18 cellular contexts compared by ENCODE assay signal in the genomic region with DNA sequence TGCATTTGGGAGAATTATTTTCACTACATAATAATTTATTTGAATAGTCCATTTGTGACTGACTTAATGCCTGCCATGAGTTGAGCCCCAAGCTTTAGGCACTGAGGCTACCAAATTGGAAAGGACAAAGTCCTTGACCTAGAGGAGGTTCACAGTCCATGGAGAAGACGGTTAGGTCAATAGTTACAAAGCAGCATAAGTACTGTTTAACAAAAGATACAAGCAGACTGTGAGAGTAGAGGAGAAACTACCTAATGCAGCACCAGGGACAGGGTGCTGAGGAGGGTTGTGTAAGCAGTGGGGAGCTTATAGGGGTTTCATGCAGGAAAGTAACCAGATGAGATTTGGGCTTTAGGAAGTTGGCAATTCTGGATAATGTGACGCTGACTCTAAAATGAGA.
DNase-seq lines count a peak whose midpoint lies in the region; ATAC-seq, FAIRE-seq and TF ChIP-seq lines count a peak whose summit lies in the region.
"Had no signal": no experiment of that assay in that cellular context is flagged by ENCODE, and none has a peak within 500 bp of the region (broad histone marks: within the 10 kb centered on the region; RNA-seq: fewer than 3 reads in every experiment).

No MANE protein-coding gene starts in this region.

- ATAC-seq in left lobe of liver: peak; percentile 78
- ATAC-seq in activated CD8-positive, alpha-beta T cell treated with anti-CD3 and anti-CD28 coated beads for 36 hours: no peak

- H3K4me1 Mint-ChIP-seq in neural crest cell: peaks cover 16% of the 10 kb centered on the region
- peaks cover 2% of the 10 kb centered on the region for H3K4me1 Mint-ChIP-seq in activated CD8-positive, alpha-beta T cell treated with anti-CD3 and anti-CD28 coated beads for 36 hours (ENCODE audit: low read depth)
- H3K4me1 Mint-ChIP-seq: H9 had no signal

- no peaks in the 10 kb centered on the region for H3K9me3 Mint-ChIP-seq in neural crest cell
- no peaks in the 10 kb centered on the region for H3K9me3 Mint-ChIP-seq in activated CD8-positive, alpha-beta T cell treated with anti-CD3 and anti-CD28 coated beads for 36 hours
- H3K9me3 Mint-ChIP-seq: CD4-positive, alpha-beta memory T cell; H9 had no signal

- CTCF ChIA-PET in activated CD8-positive, alpha-beta T cell treated with anti-CD3 and anti-CD28 coated beads for 36 hours (lab: Charles Lee): no interaction called here

- peak; percentile 56 for FAIRE-seq in GM19239 (lab: Jason Lieb, UNC)
- FAIRE-seq: A204.1, GM12892, HTR-8/SVneo had no signal

- H3K27me3 Mint-ChIP-seq in neural crest cell (ENCODE audit: low read depth): no peaks in the 10 kb centered on the region
- H3K27me3 Mint-ChIP-seq in activated CD8-positive, alpha-beta T cell treated with anti-CD3 and anti-CD28 coated beads for 36 hours: no peaks in the 10 kb centered on the region
- H3K27me3 Mint-ChIP-seq: CD4-positive, alpha-beta memory T cell had no signal

- TF ChIP-seq CTCF in neural crest cell (conservative IDR thresholded peaks at IDR 0.05): no peak
- no peak for TF ChIP-seq CTCF in activated CD8-positive, alpha-beta T cell treated with anti-CD3 and anti-CD28 coated beads for 36 hours (IDR thresholded peaks at IDR 0.05)

- H3K36me3 Mint-ChIP-seq in neural crest cell (ENCODE audit: low read depth): peaks cover 3% of the 10 kb centered on the region
- no peaks in the 10 kb centered on the region for H3K36me3 Mint-ChIP-seq in activated CD8-positive, alpha-beta T cell treated with anti-CD3 and anti-CD28 coated beads for 36 hours (ENCODE audit: low read depth)

- peak overlapping the region; percentile 0 for H3K27ac Mint-ChIP-seq in neural crest cell (ENCODE audit: unreplicated experiment)
- H3K27ac Mint-ChIP-seq in activated CD8-positive, alpha-beta T cell treated with anti-CD3 and anti-CD28 coated beads for 36 hours: no peak overlapping the region
- H3K27ac Mint-ChIP-seq: CD4-positive, alpha-beta memory T cell; H9 had no signal

- no peak for DNase-seq in GM19239 (ENCODE audit: insufficient read length, low spot score)
- peak; percentile 17 for DNase-seq in HuH-7 (ENCODE audit: low spot score)
- no peak for DNase-seq in left lobe of liver (ENCODE audit: low spot score)
- DNase-seq in neural crest cell (ENCODE audit: low read depth, low spot score): no peak
- no peak for DNase-seq in NCI-H524 treated with DMSO at 0.1 percent for 48 hours (lab: John Stamatoyannopoulos, UW)
- DNase-seq in stimulated activated CD4-positive, alpha-beta T cell treated with anti-CD3 and anti-CD28 coated beads, Interleukin-2, amount 100 ng/mL, for 24 hours: no peak
- DNase-seq in activated CD8-positive, alpha-beta T cell treated with anti-CD3 and anti-CD28 coated beads for 36 hours: no peak
- DNase-seq in ACHN: no peak
- DNase-seq: BE2C; CD4-positive, alpha-beta memory T cell; DND-41; GDM1; GM23248; H9; KG1 had no signal

- intact Hi-C loops in activated CD8-positive, alpha-beta T cell treated with anti-CD3 and anti-CD28 coated beads for 36 hours (cut with micrococcal nuclease): no loop called here

- in situ Hi-C loops in ACHN (cut with HindIII; ENCODE audit: low pct_ligation_motif_present, low pct_unique_long_range_greater_than_20kb, low sequenced_read_pairs): no loop called here

- POLR2A ChIA-PET in activated CD8-positive, alpha-beta T cell treated with anti-CD3 and anti-CD28 coated beads for 36 hours (lab: Charles Lee): no interaction called here

- H3K4me3 Mint-ChIP-seq in neural crest cell: no peak overlapping the region
- no peak overlapping the region for H3K4me3 Mint-ChIP-seq in activated CD8-positive, alpha-beta T cell treated with anti-CD3 and anti-CD28 coated beads for 36 hours
- H3K4me3 Mint-ChIP-seq: CD4-positive, alpha-beta memory T cell; H9 had no signal
